In the genomic region with DNA sequence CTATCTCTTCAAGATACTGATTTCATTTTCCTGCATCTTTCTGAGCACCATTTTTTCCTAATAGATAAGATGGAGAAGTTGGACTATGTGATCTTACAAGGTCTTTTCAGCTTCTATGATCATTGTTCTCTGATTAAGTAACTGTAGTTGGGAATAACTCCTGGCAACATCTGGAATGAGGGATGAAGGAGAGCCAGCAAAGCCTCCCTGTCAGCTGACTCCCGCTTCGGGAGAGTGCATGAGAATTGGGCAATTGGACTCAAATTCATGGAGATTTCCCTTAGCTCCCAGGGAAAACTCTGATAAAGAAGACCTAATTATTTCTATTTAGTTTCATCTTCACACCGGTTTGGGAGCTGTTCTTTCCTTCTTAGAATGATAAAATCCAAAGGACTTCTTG, we compare ENCODE assay signal across 1 cellular context.
TF ChIP-seq lines count a peak whose summit lies in the region.

No MANE protein-coding gene starts in this region.

TF ChIP-seq in K562, 482 proteins besides CTCF, POLR2A, EP300 and RAD21:
- TF ChIP-seq, protein P1, sequence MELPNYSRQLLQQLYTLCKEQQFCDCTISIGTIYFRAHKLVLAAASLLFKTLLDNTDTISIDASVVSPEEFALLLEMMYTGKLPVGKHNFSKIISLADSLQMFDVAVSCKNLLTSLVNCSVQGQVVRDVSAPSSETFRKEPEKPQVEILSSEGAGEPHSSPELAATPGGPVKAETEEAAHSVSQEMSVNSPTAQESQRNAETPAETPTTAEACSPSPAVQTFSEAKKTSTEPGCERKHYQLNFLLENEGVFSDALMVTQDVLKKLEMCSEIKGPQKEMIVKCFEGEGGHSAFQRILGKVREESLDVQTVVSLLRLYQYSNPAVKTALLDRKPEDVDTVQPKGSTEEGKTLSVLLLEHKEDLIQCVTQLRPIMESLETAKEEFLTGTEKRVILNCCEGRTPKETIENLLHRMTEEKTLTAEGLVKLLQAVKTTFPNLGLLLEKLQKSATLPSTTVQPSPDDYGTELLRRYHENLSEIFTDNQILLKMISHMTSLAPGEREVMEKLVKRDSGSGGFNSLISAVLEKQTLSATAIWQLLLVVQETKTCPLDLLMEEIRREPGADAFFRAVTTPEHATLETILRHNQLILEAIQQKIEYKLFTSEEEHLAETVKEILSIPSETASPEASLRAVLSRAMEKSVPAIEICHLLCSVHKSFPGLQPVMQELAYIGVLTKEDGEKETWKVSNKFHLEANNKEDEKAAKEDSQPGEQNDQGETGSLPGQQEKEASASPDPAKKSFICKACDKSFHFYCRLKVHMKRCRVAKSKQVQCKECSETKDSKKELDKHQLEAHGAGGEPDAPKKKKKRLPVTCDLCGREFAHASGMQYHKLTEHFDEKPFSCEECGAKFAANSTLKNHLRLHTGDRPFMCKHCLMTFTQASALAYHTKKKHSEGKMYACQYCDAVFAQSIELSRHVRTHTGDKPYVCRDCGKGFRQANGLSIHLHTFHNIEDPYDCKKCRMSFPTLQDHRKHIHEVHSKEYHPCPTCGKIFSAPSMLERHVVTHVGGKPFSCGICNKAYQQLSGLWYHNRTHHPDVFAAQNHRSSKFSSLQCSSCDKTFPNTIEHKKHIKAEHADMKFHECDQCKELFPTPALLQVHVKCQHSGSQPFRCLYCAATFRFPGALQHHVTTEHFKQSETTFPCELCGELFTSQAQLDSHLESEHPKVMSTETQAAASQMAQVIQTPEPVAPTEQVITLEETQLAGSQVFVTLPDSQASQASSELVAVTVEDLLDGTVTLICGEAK (IDR thresholded peaks at IDR 0.05) = no peak
- TF ChIP-seq, protein P1 (CRISPR knock-in tag; IDR thresholded peaks at IDR 0.05) = no peak
- TF ChIP-seq CEBPG (CRISPR knock-in tag; IDR thresholded peaks at IDR 0.05) (no peak), CEBPG (tag; conservative IDR thresholded peaks at IDR 0.05 in 1 of 2, IDR thresholded peaks at IDR 0.05 in 1 of 2) (peak; percentile 12 to 21; a peak in 1 of 4 replicates)
